ENCODE assay signal across 25 cellular contexts in the genomic region with DNA sequence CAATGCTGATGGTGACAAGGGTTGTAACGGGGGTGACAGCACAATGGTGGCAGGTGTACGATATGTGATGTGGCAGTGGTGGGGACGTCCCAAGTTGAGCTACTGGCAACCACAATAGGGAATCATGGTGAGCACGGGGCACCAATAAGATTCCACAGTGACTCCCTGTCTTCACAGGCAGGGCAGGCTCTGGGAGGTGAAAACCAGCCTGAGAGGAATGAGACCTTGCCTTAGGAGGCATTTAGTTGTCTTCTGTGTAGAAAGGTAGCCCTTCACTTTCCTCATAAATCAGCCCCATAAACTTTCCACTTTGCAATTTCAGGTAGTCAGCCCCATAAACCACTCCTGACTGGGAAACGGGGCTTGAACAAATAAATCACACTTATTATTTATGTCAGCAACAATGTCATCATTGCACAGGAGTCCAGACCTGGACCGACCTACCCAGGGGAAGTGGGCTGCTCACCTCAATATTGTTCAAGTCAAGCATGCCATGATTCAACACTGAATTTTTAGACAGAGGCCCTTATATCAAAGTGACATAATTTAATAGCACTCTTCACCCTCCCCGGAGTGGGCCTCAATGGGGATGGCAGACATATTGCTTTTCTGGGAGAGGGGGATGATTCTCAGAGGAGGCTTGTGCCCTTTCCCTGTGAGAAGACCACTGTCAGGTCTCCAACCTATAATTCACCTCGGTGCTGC.
"Had no signal": no experiment of that assay in that cellular context is flagged by ENCODE, and none has a peak within 500 bp of the region (broad histone marks: within the 10 kb centered on the region; RNA-seq: fewer than 3 reads in every experiment).

No MANE protein-coding gene starts in this region.

- ATAC-seq: activated CD8-positive, alpha-beta T cell treated with anti-CD3 and anti-CD28 coated beads for 36 hours; effector memory CD8-positive, alpha-beta T cell; esophagus mucosa; foreskin keratinocyte; naive thymus-derived CD4-positive, alpha-beta T cell; pancreas; sciatic nerve; stimulated activated effector memory CD8-positive, alpha-beta T cell treated with anti-CD3 and anti-CD28 coated beads, Interleukin-12 subunit alpha, Interleukin-12 subunit beta, amount 100 ng/mL, for 72 hours; stimulated activated naive CD8-positive, alpha-beta T cell treated with anti-CD3 and anti-CD28 coated beads, Interleukin-15, amount 100 ng/mL, for 72 hours had no signal

- DNase-seq: activated B cell treated with CpG ODN at 0.5 μM for 24 hours; activated CD4-positive, alpha-beta T cell treated with anti-CD3 and anti-CD28 coated beads, Interleukin-2, amount 50 U/mL, for 1 hour; activated CD8-positive, alpha-beta T cell treated with anti-CD3 and anti-CD28 coated beads for 36 hours; activated effector memory CD4-positive, alpha-beta T cell treated with anti-CD3 and anti-CD28 coated beads, Interleukin-2, amount 50 U/mL, for 16 hours; activated naive CD4-positive, alpha-beta T cell treated with anti-CD3 and anti-CD28 coated beads for 36 hours; activated naive CD8-positive, alpha-beta T cell treated with anti-CD3 and anti-CD28 coated beads, Interleukin-2, amount 10 ng/mL, durations not matched to agents 7 days and 5 days; activated T-cell treated with anti-CD3 and anti-CD28 coated beads, Interleukin-2, amount 50 U/mL, for 1 hour; dorsolateral prefrontal cortex; effector memory CD8-positive, alpha-beta T cell; foreskin keratinocyte; midbrain; naive thymus-derived CD4-positive, alpha-beta T cell; pancreas; retina; stimulated activated CD4-positive, alpha-beta T cell treated with anti-CD3 and anti-CD28 coated beads, Interleukin-12 subunit alpha, Interleukin-12 subunit beta, amount 100 ng/mL, for 4 hours; stimulated activated CD4-positive, alpha-beta T cell treated with anti-CD3 and anti-CD28 coated beads, Interleukin-4, amount 100 ng/mL, for 24 hours; stimulated activated naive CD8-positive, alpha-beta T cell treated with anti-CD3 and anti-CD28 coated beads, Interleukin-15, amount 100 ng/mL, for 72 hours; substantia nigra; T-helper 1 cell; upper lobe of left lung had no signal

- FAIRE-seq: endothelial cell of umbilical vein, islet of Langerhans, pancreas had no signal
